In the genomic region with DNA sequence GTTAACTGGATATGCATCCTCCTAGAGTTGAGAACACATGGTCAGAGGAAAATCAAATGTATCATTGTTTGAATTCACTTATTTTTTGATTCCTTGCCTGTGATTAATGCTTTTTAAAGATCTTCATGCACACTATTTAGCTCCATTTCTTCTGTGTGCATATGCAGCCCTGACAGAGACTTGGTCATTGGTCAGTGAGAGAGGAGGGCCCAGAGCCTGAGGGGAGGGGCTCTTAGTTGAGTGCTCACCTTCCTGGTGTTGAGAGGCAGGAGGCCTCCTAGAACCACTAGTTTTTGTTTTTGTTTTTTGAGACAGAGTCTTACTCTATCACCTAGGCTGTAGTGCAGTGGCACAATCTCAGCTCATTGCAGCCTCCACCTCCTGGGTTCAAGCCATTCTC, we compare ENCODE assay signal across 16 cellular contexts. TPM values are rescaled to one million over a fixed set of nuclear protein-coding genes. Genes with fewer than 3 reads are reported as not detected.
DNase-seq lines count a peak whose midpoint lies in the region; ATAC-seq and TF ChIP-seq lines count a peak whose summit lies in the region.
"Had no signal": no experiment of that assay in that cellular context is flagged by ENCODE, and none has a peak within 500 bp of the region (broad histone marks: within the 10 kb centered on the region; RNA-seq: fewer than 3 reads in every experiment).

No MANE protein-coding gene starts in this region.

- H3K9me3 ChIP-seq in hepatocyte (ENCODE audit: low read depth) (no peaks in the 10 kb centered on the region), GM23248 (ENCODE audit: low read depth) (no peaks in the 10 kb centered on the region), BE2C (no peaks in the 10 kb centered on the region)
- H3K9me3 ChIP-seq: SJSA1 had no signal

- peaks cover 8% of the 10 kb centered on the region for H3K36me3 Mint-ChIP-seq in activated naive CD4-positive, alpha-beta T cell treated with anti-CD3 and anti-CD28 coated beads, Interleukin-2, amount 50 U/mL, for 24 hours
- peaks cover 10% of the 10 kb centered on the region for H3K36me3 Mint-ChIP-seq in activated naive CD4-positive, alpha-beta T cell treated with anti-CD3 and anti-CD28 coated beads for 36 hours (ENCODE audit: low read depth)
- H3K36me3 Mint-ChIP-seq in T-cell (peaks cover 9% of the 10 kb centered on the region), progenitor cell of endocrine pancreas (ENCODE audit: insufficient read depth) (peaks cover 4% of the 10 kb centered on the region)

- H4K20me1 ChIP-seq in hepatocyte (ENCODE audit: insufficient read depth, poor library complexity, severe bottlenecking) (peaks cover 41% of the 10 kb centered on the region), GM23248 (ENCODE audit: insufficient read depth) (peaks cover 4% of the 10 kb centered on the region; the same call in 1 of the 2 replicates)

- H3K27ac Mint-ChIP-seq in activated naive CD4-positive, alpha-beta T cell treated with anti-CD3 and anti-CD28 coated beads, Interleukin-2, amount 50 U/mL, for 24 hours = peak overlapping the region; percentile 23
- no peak overlapping the region for H3K27ac Mint-ChIP-seq in activated naive CD4-positive, alpha-beta T cell treated with anti-CD3 and anti-CD28 coated beads for 36 hours
- H3K27ac Mint-ChIP-seq in T-cell (peak overlapping the region; percentile 22 to 41), progenitor cell of endocrine pancreas (peak overlapping the region; percentile 21)

- POLR2A ChIA-PET in T-cell (lab: Charles Lee) = interaction anchor here in 1 of 2 donors (0.6 kb wide), 1 partner anchor 167 kb away, joined by 4 read pairs; no protein-coding TSS in a partner anchor

- no peak overlapping the region for H3K27ac ChIP-seq in hepatocyte
- no peak overlapping the region for H3K27ac ChIP-seq in GM23248
- H3K27ac ChIP-seq: BLaER1 treated with 17β-estradiol and CSF1 and Interleukin-3, amounts not matched to agents 10 nM and 100 nM; SJSA1 had no signal

- CTCF ChIA-PET in activated naive CD4-positive, alpha-beta T cell treated with anti-CD3 and anti-CD28 coated beads for 36 hours (lab: Charles Lee) = interaction anchor here (1.1 kb wide), 1 partner anchor 24 kb away, joined by 5 read pairs; no protein-coding TSS in a partner anchor
- CTCF ChIA-PET in T-cell (lab: Charles Lee) = interaction anchor here in 1 of 2 donors (0.6 kb wide), 1 partner anchor 445 kb away, joined by 3 read pairs; no protein-coding TSS in a partner anchor

- no peak overlapping the region for H3K4me3 Mint-ChIP-seq in activated naive CD4-positive, alpha-beta T cell treated with anti-CD3 and anti-CD28 coated beads, Interleukin-2, amount 50 U/mL, for 24 hours
- H3K4me3 Mint-ChIP-seq in activated naive CD4-positive, alpha-beta T cell treated with anti-CD3 and anti-CD28 coated beads for 36 hours = no peak overlapping the region
- H3K4me3 Mint-ChIP-seq in T-cell = no peak overlapping the region
- no peak overlapping the region for H3K4me3 Mint-ChIP-seq in progenitor cell of endocrine pancreas (ENCODE audit: low read depth)

- H3K9me3 Mint-ChIP-seq in activated naive CD4-positive, alpha-beta T cell treated with anti-CD3 and anti-CD28 coated beads, Interleukin-2, amount 50 U/mL, for 24 hours = no peaks in the 10 kb centered on the region
- H3K9me3 Mint-ChIP-seq in activated naive CD4-positive, alpha-beta T cell treated with anti-CD3 and anti-CD28 coated beads for 36 hours = no peaks in the 10 kb centered on the region
- H3K9me3 Mint-ChIP-seq in T-cell = no peaks in the 10 kb centered on the region
- H3K9me3 Mint-ChIP-seq in progenitor cell of endocrine pancreas (ENCODE audit: low read depth) = no peaks in the 10 kb centered on the region

- H3K4me3 ChIP-seq in hepatocyte (no peak overlapping the region), GM23248 (no peak overlapping the region), BE2C (ENCODE audit: low read depth, low read length) (no peak overlapping the region)
- H3K4me3 ChIP-seq: BLaER1 treated with 17β-estradiol and CSF1 and Interleukin-3, amounts not matched to agents 10 nM and 100 nM; SJSA1 had no signal

- no peak overlapping the region for H3K9ac ChIP-seq in GM23248
- H3K9ac ChIP-seq: BLaER1 treated with 17β-estradiol and CSF1 and Interleukin-3, amounts not matched to agents 10 nM and 100 nM had no signal

- no peaks in the 10 kb centered on the region for H3F3A ChIP-seq in GM23248 (ENCODE audit: insufficient read depth)

- H3K4me1 ChIP-seq in hepatocyte (ENCODE audit: insufficient read depth) (no peaks in the 10 kb centered on the region), GM23248 (ENCODE audit: insufficient read depth) (no peaks in the 10 kb centered on the region), BE2C (0 out of 2 replicates have a peak, but pooled peaks cover 5% of the 10 kb centered on the region)
- H3K4me1 ChIP-seq: SJSA1 had no signal

- no peak for ATAC-seq in T-cell (replicated peaks in 1 of 4)

- TF ChIP-seq CTCF in hepatocyte (IDR thresholded peaks at IDR 0.05; ENCODE audit: poor library complexity) = no peak
- no peak for TF ChIP-seq CTCF in progenitor cell of endocrine pancreas (IDR thresholded peaks at IDR 0.05; ENCODE audit: unreplicated experiment)
- no peak for TF ChIP-seq CTCF in BE2C (IDR thresholded peaks at IDR 0.05; ENCODE audit: low read depth, low read length)

- no peak for DNase-seq in activated naive CD4-positive, alpha-beta T cell treated with anti-CD3 and anti-CD28 coated beads for 36 hours
- DNase-seq in T-cell (no peak), hepatocyte (ENCODE audit: low spot score) (no peak), progenitor cell of endocrine pancreas (ENCODE audit: low spot score, unreplicated experiment) (no peak), GM23248 (no peak), BE2C (no peak), G401 (ENCODE audit: low spot score) (no peak)
- DNase-seq: Calu3, DMS53, KBM-7, NCI-H2107, NCI-H2227 treated with DMSO at 0.1 percent for 48 hours, NCI-H524 treated with DMSO at 0.1 percent for 48 hours had no signal

- peak overlapping the region; percentile 2 for H3K4me2 ChIP-seq in hepatocyte
- H3K4me2 ChIP-seq in GM23248 (ENCODE audit: unreplicated experiment) = no peak overlapping the region
- H3K4me2 ChIP-seq: BLaER1 treated with 17β-estradiol and CSF1 and Interleukin-3, amounts not matched to agents 10 nM and 100 nM had no signal

- H3K9me2 ChIP-seq in hepatocyte (replicated peaks; ENCODE audit: insufficient read depth) (no peaks in the 10 kb centered on the region), GM23248 (ENCODE audit: insufficient read depth) (0 out of 2 replicates have a peak, but pooled peaks cover 4% of the 10 kb centered on the region)

- no peaks in the 10 kb centered on the region for H3K36me3 ChIP-seq in hepatocyte (replicated peaks; ENCODE audit: insufficient read depth, low read depth)
- H3K36me3 ChIP-seq in GM23248 (ENCODE audit: low read depth) = peaks cover 4% of the 10 kb centered on the region; the same call in 1 of the 2 replicates
- no peaks in the 10 kb centered on the region for H3K36me3 ChIP-seq in BE2C

- in situ Hi-C loops in GM23248 (cut with MboI) = no loop called here
- in situ Hi-C loops in G401 (cut with HindIII; ENCODE audit: low sequenced_read_pairs) = no loop called here

- H3K79me2 ChIP-seq in hepatocyte (peaks cover 99% of the 10 kb centered on the region), GM23248 (ENCODE audit: insufficient read depth) (peaks cover 99% of the 10 kb centered on the region)

- H3K27me3 ChIP-seq in hepatocyte (no peaks in the 10 kb centered on the region), GM23248 (replicated peaks; ENCODE audit: insufficient read depth) (no peaks in the 10 kb centered on the region), BE2C (no peaks in the 10 kb centered on the region)
- H3K27me3 ChIP-seq: BLaER1 treated with 17β-estradiol and CSF1 and Interleukin-3, amounts not matched to agents 10 nM and 100 nM; SJSA1 had no signal

- peaks cover 58% of the 10 kb centered on the region for H3K4me1 Mint-ChIP-seq in activated naive CD4-positive, alpha-beta T cell treated with anti-CD3 and anti-CD28 coated beads, Interleukin-2, amount 50 U/mL, for 24 hours
- peaks cover 40% of the 10 kb centered on the region for H3K4me1 Mint-ChIP-seq in activated naive CD4-positive, alpha-beta T cell treated with anti-CD3 and anti-CD28 coated beads for 36 hours (ENCODE audit: low read depth)
- H3K4me1 Mint-ChIP-seq in T-cell (peaks cover 50 to 61% (median 58%) of the 10 kb centered on the region in 3 donors), progenitor cell of endocrine pancreas (ENCODE audit: low read depth) (peaks cover 22% of the 10 kb centered on the region)

- intact Hi-C loops in activated naive CD4-positive, alpha-beta T cell treated with anti-CD3 and anti-CD28 coated beads for 36 hours (cut with micrococcal nuclease) = no loop called here

- no peaks in the 10 kb centered on the region for H3K27me3 Mint-ChIP-seq in activated naive CD4-positive, alpha-beta T cell treated with anti-CD3 and anti-CD28 coated beads, Interleukin-2, amount 50 U/mL, for 24 hours
- no peaks in the 10 kb centered on the region for H3K27me3 Mint-ChIP-seq in activated naive CD4-positive, alpha-beta T cell treated with anti-CD3 and anti-CD28 coated beads for 36 hours (ENCODE audit: low read depth)
- H3K27me3 Mint-ChIP-seq in T-cell (no peaks in the 10 kb centered on the region), progenitor cell of endocrine pancreas (no peaks in the 10 kb centered on the region)

- H2AFZ ChIP-seq in hepatocyte = no peak overlapping the region
- H2AFZ ChIP-seq in GM23248 = no peak overlapping the region

RNA-seq across cellular contexts. Expression of gene TNRC6B, which starts 48.9 kb away (rescaled TPM):
- 10 to 100 TPM; 37.9 TPM for total RNA-seq in activated naive CD4-positive, alpha-beta T cell treated with anti-CD3 and anti-CD28 coated beads for 36 hours
- 100 to 1,000 TPM; 122 to 173 (median 143) TPM for total RNA-seq in T-cell
- total RNA-seq in hepatocyte = 25.8 TPM in 2 replicates
- polyA plus RNA-seq in hepatocyte = 23.7 and 30.8 TPM in 2 replicates
- total RNA-seq in progenitor cell of endocrine pancreas = 65.8 and 73.2 TPM in 2 replicates
- 14.1 and 53.5 TPM in 2 replicates for total RNA-seq in GM23248 (2014; rRNA removed; shearing (Covaris generic))
- polyA plus RNA-seq in GM23248 (2016; fragmentation: Nextera tagmentation; extraction: Ambion mirVana) = 21.0 and 21.1 TPM in 2 replicates
- 3.9 TPM for polyA plus RNA-seq in BE2C (2012; ENCODE audit: insufficient read depth, insufficient read length, low read depth)
- total RNA-seq in G401 (2014; rRNA removed; shearing (Covaris generic)) = 11.1 TPM in 2 replicates
